Comparison of ENCODE assay signal across 20 cellular contexts in the genomic region with DNA sequence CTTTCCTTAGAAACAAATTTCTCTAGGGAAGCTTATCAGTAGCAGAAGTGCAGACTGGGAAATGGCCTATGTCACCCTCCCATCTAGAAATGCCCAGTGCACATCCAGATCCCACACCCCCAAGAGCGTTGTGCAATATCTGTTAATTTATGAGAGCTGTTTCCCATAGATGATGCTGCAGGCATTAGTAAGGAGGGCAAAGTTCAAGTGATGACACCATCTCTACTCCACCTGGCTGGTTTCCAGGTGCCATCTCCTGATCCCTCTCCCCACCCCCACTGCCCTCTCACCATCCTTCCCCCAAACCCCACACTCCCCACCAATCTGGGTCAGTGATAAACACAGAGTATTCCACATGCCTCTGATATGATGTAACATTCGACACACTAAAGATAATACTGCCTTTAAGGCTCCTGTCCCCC. TPM values are rescaled to one million over a fixed set of nuclear protein-coding genes. Genes with fewer than 3 reads are reported as not detected.
DNase-seq lines count a peak whose midpoint lies in the region; ATAC-seq and TF ChIP-seq lines count a peak whose summit lies in the region.
"Had no signal": no experiment of that assay in that cellular context is flagged by ENCODE, and none has a peak within 500 bp of the region (broad histone marks: within the 10 kb centered on the region; RNA-seq: fewer than 3 reads in every experiment).

No MANE protein-coding gene starts in this region.

- H3K36me3 Mint-ChIP-seq in T-helper 17 cell (ENCODE audit: low read depth), result no peaks in the 10 kb centered on the region

- H3K27ac ChIP-seq in colonic mucosa, result no peak overlapping the region
- H3K27ac ChIP-seq: BLaER1, brain microvascular endothelial cell, esophagus muscularis mucosa, skin epidermis, thyroid gland had no signal

- H3K9ac ChIP-seq in colonic mucosa (ENCODE audit: low read depth in 2 of 2, low read length in 2 of 2), result no peak overlapping the region
- H3K9ac ChIP-seq: BLaER1 had no signal

- no peaks in the 10 kb centered on the region for H3K9me3 ChIP-seq in colonic mucosa
- H3K9me3 ChIP-seq in T-helper 17 cell (ENCODE audit: control insufficient read depth, low read length, poor library complexity, severe bottlenecking), result no peaks in the 10 kb centered on the region
- H3K9me3 ChIP-seq: BLaER1, esophagus muscularis mucosa, thyroid gland had no signal

- no peak for TF ChIP-seq CTCF in colonic mucosa (IDR thresholded peaks at IDR 0.05)

- TF ChIP-seq POLR2A in erythroblast (IDR thresholded peaks at IDR 0.05; ENCODE audit: low read length), result no peak

- no peak for ATAC-seq in T-helper 17 cell
- ATAC-seq: left colon, Right ventricle myocardium inferior had no signal

- H3K36me3 ChIP-seq in colonic mucosa, result no peaks in the 10 kb centered on the region
- H3K36me3 ChIP-seq: BLaER1, brain microvascular endothelial cell, esophagus muscularis mucosa, thyroid gland had no signal

- H3K4me1 ChIP-seq in colonic mucosa, result no peaks in the 10 kb centered on the region
- H3K4me1 ChIP-seq: esophagus muscularis mucosa, thyroid gland had no signal

- no peaks in the 10 kb centered on the region for H3K27me3 ChIP-seq in colonic mucosa
- H3K27me3 ChIP-seq: BLaER1, brain microvascular endothelial cell, esophagus muscularis mucosa, thyroid gland had no signal

- no peak overlapping the region for H3K4me3 Mint-ChIP-seq in T-helper 17 cell
- H3K4me3 Mint-ChIP-seq: activated naive CD4-positive, alpha-beta T cell treated with anti-CD3 and anti-CD28 coated beads for 36 hours; T-helper 2 cell treated with Interferon-gamma antibody and Interleukin-4, amounts not matched to agents 5 μg/mL and 100 μg/mL, for 36 hours had no signal

- intact Hi-C loops in colonic mucosa (cut with DNase I), result no loop called here

- peak; percentile 32 for DNase-seq in EH (ENCODE audit: low read depth)
- peak; percentile 48 for DNase-seq in MV-4-11 (lab: John Stamatoyannopoulos, UW)
- DNase-seq in erythroblast (lab: John Stamatoyannopoulos, UW), result peak; percentile 3 to 44
- DNase-seq in renal cortical epithelial cell (ENCODE audit: low read depth), result peak; percentile 80
- no peak for DNase-seq in GM19240 (ENCODE audit: insufficient read length, low spot score)
- DNase-seq in colonic mucosa, result no peak
- DNase-seq in T-helper 17 cell, result no peak
- DNase-seq: activated CD4-positive, alpha-beta T cell treated with anti-CD3 and anti-CD28 coated beads for 48 hours; activated CD8-positive, alpha-beta memory T cell treated with anti-CD3 and anti-CD28 coated beads, Interleukin-2, amount 50 U/mL, for 48 hours; activated naive CD4-positive, alpha-beta T cell treated with anti-CD3 and anti-CD28 coated beads for 36 hours; brain microvascular endothelial cell; dermis blood vessel endothelial cell; left colon; NCI-H1048; thyroid gland had no signal

- no peaks in the 10 kb centered on the region for H3K4me1 Mint-ChIP-seq in T-helper 17 cell

- peaks cover 5% of the 10 kb centered on the region for H3K27me3 Mint-ChIP-seq in T-helper 17 cell

- H3K27ac Mint-ChIP-seq in T-helper 17 cell, result no peak overlapping the region
- H3K27ac Mint-ChIP-seq: activated naive CD4-positive, alpha-beta T cell treated with anti-CD3 and anti-CD28 coated beads for 36 hours; T-helper 2 cell treated with Interferon-gamma antibody and Interleukin-4, amounts not matched to agents 5 μg/mL and 100 μg/mL, for 36 hours had no signal

- H3K4me3 ChIP-seq in colonic mucosa, result no peak overlapping the region
- H3K4me3 ChIP-seq: BLaER1, esophagus muscularis mucosa, skin epidermis, thyroid gland had no signal

RNA-seq across cellular contexts. Expression of gene AGTR1, which starts 39.4 kb away (rescaled TPM):
- not detected in 2 replicates for total RNA-seq in renal cortical epithelial cell
- 1 to 10 TPM in 1 of 2 donors, under 1 TPM in 1; 0.47 to 2.4 TPM for total RNA-seq in colonic mucosa
- total RNA-seq in T-helper 17 cell, result not detected
- total RNA-seq: activated naive CD4-positive, alpha-beta T cell treated with anti-CD3 and anti-CD28 coated beads for 36 hours had no signal

Comparison
In these comparisons a context has a peak if more than half of its experiments do, and no peak if none do; other contexts are left out.
1. DNase-seq: peak in EH (single experiment), MV-4-11 (single experiment), erythroblast (2 of 2) and renal cortical epithelial cell (single experiment); none in GM19240 (single experiment), colonic mucosa (single experiment) and T-helper 17 cell (0 of 3).